Comparison of ENCODE assay signal across 3 cellular contexts in genomic region chr12:34190054-34190453, GRCh38.
A peak's percentile ranks its signal among the peaks of the same experiment; 100 is the strongest.
TF ChIP-seq lines count a peak whose summit lies in the region.

No MANE protein-coding gene starts in this region.

TF ChIP-seq in A549, 52 proteins besides CTCF, POLR2A, EP300 and RAD21:
- TF ChIP-seq, protein P1, sequence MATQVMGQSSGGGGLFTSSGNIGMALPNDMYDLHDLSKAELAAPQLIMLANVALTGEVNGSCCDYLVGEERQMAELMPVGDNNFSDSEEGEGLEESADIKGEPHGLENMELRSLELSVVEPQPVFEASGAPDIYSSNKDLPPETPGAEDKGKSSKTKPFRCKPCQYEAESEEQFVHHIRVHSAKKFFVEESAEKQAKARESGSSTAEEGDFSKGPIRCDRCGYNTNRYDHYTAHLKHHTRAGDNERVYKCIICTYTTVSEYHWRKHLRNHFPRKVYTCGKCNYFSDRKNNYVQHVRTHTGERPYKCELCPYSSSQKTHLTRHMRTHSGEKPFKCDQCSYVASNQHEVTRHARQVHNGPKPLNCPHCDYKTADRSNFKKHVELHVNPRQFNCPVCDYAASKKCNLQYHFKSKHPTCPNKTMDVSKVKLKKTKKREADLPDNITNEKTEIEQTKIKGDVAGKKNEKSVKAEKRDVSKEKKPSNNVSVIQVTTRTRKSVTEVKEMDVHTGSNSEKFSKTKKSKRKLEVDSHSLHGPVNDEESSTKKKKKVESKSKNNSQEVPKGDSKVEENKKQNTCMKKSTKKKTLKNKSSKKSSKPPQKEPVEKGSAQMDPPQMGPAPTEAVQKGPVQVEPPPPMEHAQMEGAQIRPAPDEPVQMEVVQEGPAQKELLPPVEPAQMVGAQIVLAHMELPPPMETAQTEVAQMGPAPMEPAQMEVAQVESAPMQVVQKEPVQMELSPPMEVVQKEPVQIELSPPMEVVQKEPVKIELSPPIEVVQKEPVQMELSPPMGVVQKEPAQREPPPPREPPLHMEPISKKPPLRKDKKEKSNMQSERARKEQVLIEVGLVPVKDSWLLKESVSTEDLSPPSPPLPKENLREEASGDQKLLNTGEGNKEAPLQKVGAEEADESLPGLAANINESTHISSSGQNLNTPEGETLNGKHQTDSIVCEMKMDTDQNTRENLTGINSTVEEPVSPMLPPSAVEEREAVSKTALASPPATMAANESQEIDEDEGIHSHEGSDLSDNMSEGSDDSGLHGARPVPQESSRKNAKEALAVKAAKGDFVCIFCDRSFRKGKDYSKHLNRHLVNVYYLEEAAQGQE (IDR thresholded peaks at IDR 0.05) = no peak
- TF ChIP-seq, protein P2, sequence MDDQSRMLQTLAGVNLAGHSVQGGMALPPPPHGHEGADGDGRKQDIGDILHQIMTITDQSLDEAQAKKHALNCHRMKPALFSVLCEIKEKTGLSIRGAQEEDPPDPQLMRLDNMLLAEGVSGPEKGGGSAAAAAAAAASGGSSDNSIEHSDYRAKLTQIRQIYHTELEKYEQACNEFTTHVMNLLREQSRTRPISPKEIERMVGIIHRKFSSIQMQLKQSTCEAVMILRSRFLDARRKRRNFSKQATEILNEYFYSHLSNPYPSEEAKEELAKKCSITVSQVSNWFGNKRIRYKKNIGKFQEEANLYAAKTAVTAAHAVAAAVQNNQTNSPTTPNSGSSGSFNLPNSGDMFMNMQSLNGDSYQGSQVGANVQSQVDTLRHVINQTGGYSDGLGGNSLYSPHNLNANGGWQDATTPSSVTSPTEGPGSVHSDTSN (IDR thresholded peaks at IDR 0.05) = no peak
- TF ChIP-seq RFX5 (IDR thresholded peaks at IDR 0.05) = no peak
- peak; percentile 54 for TF ChIP-seq MAFK (IDR thresholded peaks at IDR 0.05; ENCODE audit: partially characterized antibody)

TF ChIP-seq in IMR-90, 13 proteins besides CTCF, POLR2A, EP300 and RAD21:
- TF ChIP-seq MAFK (IDR thresholded peaks at IDR 0.05; ENCODE audit: low read depth, low read length) = peak; percentile 47
- TF ChIP-seq SMC3 (IDR thresholded peaks at IDR 0.05; ENCODE audit: low read depth, low read length) = no peak

TF ChIP-seq in K562, 482 proteins besides CTCF, POLR2A, EP300 and RAD21:
- TF ChIP-seq MAFG (tag; conservative IDR thresholded peaks at IDR 0.05) = 0 out of 2 replicates have a peak, but pooled peaks have one; percentile 13
- TF ChIP-seq BRCA1 (IDR thresholded peaks at IDR 0.05) = no peak
- TF ChIP-seq BRCA1 (CRISPR knock-in tag; IDR thresholded peaks at IDR 0.05) = no peak
- TF ChIP-seq HSF4 (CRISPR knock-in tag; IDR thresholded peaks at IDR 0.05; ENCODE audit: borderline replicate concordance) = no peak
- TF ChIP-seq C11orf30 (IDR thresholded peaks at IDR 0.05; ENCODE audit: low read depth) = peak; percentile 40; the same call in 1 of the 2 replicates
- TF ChIP-seq MAFF (IDR thresholded peaks at IDR 0.05; ENCODE audit: low read length) = 0 out of 2 replicates have a peak, but pooled peaks have one; percentile 19
- TF ChIP-seq ZNF316 (IDR thresholded peaks at IDR 0.05) = peak; percentile 48; the same call in 1 of the 2 replicates
